ENCODE assay signal across 27 cellular contexts in the genomic region with DNA sequence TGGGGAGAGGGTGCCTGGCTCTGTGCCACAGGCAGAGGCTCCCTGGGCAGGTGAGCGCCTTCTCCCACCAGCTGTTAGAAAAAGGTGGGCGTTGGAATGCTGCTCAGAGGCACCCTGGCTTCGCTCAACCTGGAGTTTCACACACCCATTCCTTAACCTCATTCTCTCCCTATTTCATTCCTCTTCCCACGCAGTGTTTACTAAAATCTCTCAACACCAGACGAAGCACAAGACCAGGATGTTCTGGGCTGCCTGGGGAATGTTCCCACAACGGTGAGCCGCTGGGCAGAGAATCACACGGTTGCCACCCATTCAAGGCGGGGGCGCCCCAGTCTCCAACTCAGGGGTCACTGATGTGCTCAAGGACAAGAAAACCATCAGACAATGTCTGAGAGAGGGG.
"Had no signal": no experiment of that assay in that cellular context is flagged by ENCODE, and none has a peak within 500 bp of the region (broad histone marks: within the 10 kb centered on the region; RNA-seq: fewer than 3 reads in every experiment).

No MANE protein-coding gene starts in this region.

- H3K27ac ChIP-seq: left ventricle myocardium inferior, neutrophil, parathyroid adenoma, stomach, testis, thyroid gland, transverse colon, upper lobe of left lung, vagina had no signal

- H3K27me3 ChIP-seq: neutrophil, stomach, testis, thyroid gland, transverse colon, upper lobe of left lung, vagina had no signal

- H3K4me1 ChIP-seq: left ventricle myocardium inferior, stomach, testis, transverse colon, upper lobe of left lung, vagina had no signal

- H3K27ac Mint-ChIP-seq: memory B cell; natural killer cell treated with Interleukin-12 subunit alpha and Interleukin-12 subunit beta and Interleukin-15 and Interleukin-18, amount 100 ng/mL, for 72 hours; stimulated activated naive B cell treated with anti-CD40 and anti-IgM and Interleukin-4, amounts not matched to agents 10 μg/mL and 1 μg/mL and 100 μg/mL, for 72 hours had no signal

- H3K36me3 Mint-ChIP-seq: memory B cell; natural killer cell treated with Interleukin-12 subunit alpha and Interleukin-12 subunit beta and Interleukin-15 and Interleukin-18, amount 100 ng/mL, for 72 hours; stimulated activated naive B cell treated with anti-CD40 and anti-IgM and Interleukin-4, amounts not matched to agents 10 μg/mL and 1 μg/mL and 100 μg/mL, for 72 hours had no signal

- H3K9me3 Mint-ChIP-seq: memory B cell; naive thymus-derived CD4-positive, alpha-beta T cell; natural killer cell treated with Interleukin-12 subunit alpha and Interleukin-12 subunit beta and Interleukin-15 and Interleukin-18, amount 100 ng/mL, for 72 hours; stimulated activated naive B cell treated with anti-CD40 and anti-IgM and Interleukin-4, amounts not matched to agents 10 μg/mL and 1 μg/mL and 100 μg/mL, for 72 hours had no signal

- H3K4me1 Mint-ChIP-seq: memory B cell; stimulated activated naive B cell treated with anti-CD40 and anti-IgM and Interleukin-4, amounts not matched to agents 10 μg/mL and 1 μg/mL and 100 μg/mL, for 72 hours had no signal

- H2AFZ ChIP-seq: parathyroid adenoma had no signal

- H3K9me3 ChIP-seq: left ventricle myocardium inferior, mucosa of descending colon, neutrophil, stomach, testis, thyroid gland, transverse colon, upper lobe of left lung, vagina had no signal

- DNase-seq: islet precursor cell; left ventricle myocardium inferior; midbrain; mucosa of descending colon; naive thymus-derived CD4-positive, alpha-beta T cell; occipital lobe; retina; right cardiac atrium; stimulated activated CD4-positive, alpha-beta T cell treated with anti-CD3 and anti-CD28 coated beads, Interleukin-12 subunit alpha, Interleukin-12 subunit beta, amount 100 ng/mL, for 4 hours; stimulated activated CD4-positive, alpha-beta T cell treated with anti-CD3 and anti-CD28 coated beads, Interleukin-15, amount 100 ng/mL, for 24 hours; stimulated activated CD4-positive, alpha-beta T cell treated with anti-CD3 and anti-CD28 coated beads, Interleukin-2, amount 100 ng/mL, for 24 hours; stimulated activated CD4-positive, alpha-beta T cell treated with anti-CD3 and anti-CD28 coated beads, Interleukin-4, amount 100 ng/mL, for 1 hour; stimulated activated naive B cell treated with anti-CD40 and anti-IgM and Interleukin-4, amounts not matched to agents 10 μg/mL and 1 μg/mL and 100 μg/mL, for 72 hours; stimulated activated naive CD8-positive, alpha-beta T cell treated with anti-CD3 and anti-CD28 coated beads, Interleukin-15, Interleukin-2, amounts not matched to agents 100 U/mL and 50 U/mL, for 24 hours; stomach; testis; thyroid gland; transverse colon; upper lobe of left lung had no signal

- H3K4me3 ChIP-seq: left ventricle myocardium inferior, lung, mucosa of descending colon, skin epidermis, stomach, testis, thyroid gland, transverse colon, upper lobe of left lung, vagina had no signal

- H3K79me2 ChIP-seq: parathyroid adenoma had no signal

- H3K4me3 Mint-ChIP-seq: memory B cell; naive thymus-derived CD4-positive, alpha-beta T cell; natural killer cell treated with Interleukin-12 subunit alpha and Interleukin-12 subunit beta and Interleukin-15 and Interleukin-18, amount 100 ng/mL, for 72 hours; stimulated activated naive B cell treated with anti-CD40 and anti-IgM and Interleukin-4, amounts not matched to agents 10 μg/mL and 1 μg/mL and 100 μg/mL, for 72 hours had no signal

- H3K36me3 ChIP-seq: left ventricle myocardium inferior, neutrophil, stomach, thyroid gland, transverse colon, upper lobe of left lung, vagina had no signal

- ATAC-seq: mucosa of descending colon; naive thymus-derived CD4-positive, alpha-beta T cell; right cardiac atrium; sciatic nerve; stimulated activated naive B cell treated with anti-CD40 and anti-IgM and Interleukin-4, amounts not matched to agents 10 μg/mL and 1 μg/mL and 100 μg/mL, for 72 hours; stimulated activated naive CD8-positive, alpha-beta T cell treated with anti-CD3 and anti-CD28 coated beads, Interleukin-15, Interleukin-2, amounts not matched to agents 100 U/mL and 50 U/mL, for 24 hours had no signal
